ENCODE assay signal across 8 cellular contexts in the genomic region with DNA sequence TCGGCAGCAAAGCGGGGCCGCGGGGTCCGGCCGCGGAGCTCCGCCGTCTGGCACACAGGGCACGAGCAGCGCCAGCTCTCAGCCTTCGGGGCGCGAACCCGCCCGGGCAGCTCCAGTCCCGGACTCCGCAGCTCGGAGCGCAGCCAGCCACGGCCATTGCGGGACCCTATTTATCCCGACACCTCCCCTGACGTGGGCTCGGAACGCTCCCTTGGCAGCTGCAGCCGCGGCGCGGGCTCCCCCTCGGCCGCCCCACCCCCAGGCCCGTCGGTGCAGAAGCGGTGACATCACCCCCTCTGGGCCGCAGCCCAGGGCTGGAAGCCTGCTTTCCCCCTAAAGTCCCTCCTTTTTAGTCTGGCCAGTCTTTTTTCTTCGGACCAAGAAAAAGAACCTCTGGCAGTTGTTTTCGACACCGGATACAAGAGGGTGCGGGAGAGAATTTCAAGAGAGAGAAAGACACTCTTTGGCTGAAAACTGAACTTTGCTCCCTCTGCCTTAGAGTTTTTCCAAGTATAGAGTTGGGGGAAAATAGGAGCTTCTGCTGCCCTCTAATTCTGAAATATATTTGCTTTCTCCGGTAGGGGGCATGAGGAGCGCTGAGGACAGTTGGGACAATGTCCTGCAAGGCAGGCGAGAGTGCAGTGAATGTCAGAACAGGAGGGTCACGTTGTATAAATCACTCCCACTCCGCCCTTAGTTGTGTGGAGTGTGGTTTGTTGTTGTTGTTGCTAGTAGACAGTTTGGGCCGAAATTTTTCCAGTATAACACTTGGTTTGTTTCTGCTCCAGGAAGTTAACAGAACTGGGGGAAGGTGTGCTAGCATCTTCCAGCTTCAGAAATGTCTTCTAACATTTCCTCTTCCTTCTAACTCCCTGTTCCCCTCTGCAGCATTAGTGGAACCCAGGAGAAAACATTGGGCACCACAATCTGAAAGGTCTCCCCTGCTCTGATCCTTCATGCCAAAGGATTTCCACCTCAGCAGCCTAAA. TPM values are rescaled to one million over a fixed set of nuclear protein-coding genes. Genes with fewer than 3 reads are reported as not detected.
A peak's percentile ranks its signal among the peaks of the same experiment; 100 is the strongest.
DNase-seq lines count a peak whose midpoint lies in the region; ATAC-seq and TF ChIP-seq lines count a peak whose summit lies in the region.

A gene (minus strand): TSS at position 145 of the 988 bp plus-strand sequence. CDS start 280 bp downstream, outside the sequence.

- no peaks in the 10 kb centered on the region for H3K9me3 ChIP-seq in gastroesophageal sphincter
- no peaks in the 10 kb centered on the region for H3K9me3 ChIP-seq in neural cell (ENCODE audit: low read length)

- TF ChIP-seq POLR2A in NB4 (IDR thresholded peaks at IDR 0.05; ENCODE audit: extremely low read depth, insufficient read length) = no peak
- TF ChIP-seq POLR2A in gastroesophageal sphincter (IDR thresholded peaks at IDR 0.05) = no peak

- peak within 1 kb of the TSS; percentile 15 for H3K4me2 ChIP-seq in neural cell (ENCODE audit: low read length)

- peaks cover 0 to 50% (median 5%) of the 10 kb centered on the region in 3 donors for H3K4me1 ChIP-seq in gastroesophageal sphincter

- H3K4me3 ChIP-seq in NB4 (ENCODE audit: low read depth, low read length) = peak within 1 kb of the TSS; percentile 55
- peak within 1 kb of the TSS; percentile 21 to 61 for H3K4me3 ChIP-seq in gastroesophageal sphincter
- peak within 1 kb of the TSS; percentile 68 for H3K4me3 ChIP-seq in neural cell (ENCODE audit: low read length)

- peaks cover 33% of the 10 kb centered on the region for H3K27me3 ChIP-seq in gastroesophageal sphincter
- H3K27me3 ChIP-seq in neural cell (ENCODE audit: insufficient read depth, low read depth, low read length) = peaks cover 75% of the 10 kb centered on the region

- DNase-seq in Daoy (ENCODE audit: low read depth) (peak; percentile 82), NB4 (ENCODE audit: low read depth) (peak; percentile 84), NCI-H2107 (lab: John Stamatoyannopoulos, UW) (no peak)

- H4K20me1 ChIP-seq in neural cell (ENCODE audit: insufficient read depth) = no peaks in the 10 kb centered on the region

- H2AFZ ChIP-seq in neural cell (ENCODE audit: low read depth, low read length) = peak within 1 kb of the TSS; percentile 11

- H3F3A ChIP-seq in neural cell (ENCODE audit: insufficient read depth, low read length, poor library complexity, severe bottlenecking) = no peaks in the 10 kb centered on the region

- H3K27ac ChIP-seq in VCaP = peak within 1 kb of the TSS; percentile 35; the same call in 1 of the 2 replicates
- H3K27ac ChIP-seq in gastroesophageal sphincter = peak within 1 kb of the TSS in 3 of 4 donors; percentile 70 to 85 (median 81)
- H3K27ac ChIP-seq in neural cell (ENCODE audit: low read length) = no peak within 1 kb of the TSS

- no peak within 1 kb of the TSS for H3K9ac ChIP-seq in neural cell (ENCODE audit: low read length)

- TF ChIP-seq EP300 in gastroesophageal sphincter (IDR thresholded peaks at IDR 0.05) (no peak), neural cell (conservative IDR thresholded peaks at IDR 0.05; ENCODE audit: poor library complexity, severe bottlenecking) (no peak)

- no peaks in the 10 kb centered on the region for H3K79me2 ChIP-seq in neural cell (replicated peaks; ENCODE audit: insufficient read depth, low read length)

- peak; percentile 21 for ATAC-seq in GM21786 (IDR thresholded peaks at IDR 0.05; ENCODE audit: unreplicated experiment)
- peak; percentile 82 for ATAC-seq in gastroesophageal sphincter
- ATAC-seq in GM18873 (IDR thresholded peaks at IDR 0.05; ENCODE audit: low FRiP score, unreplicated experiment) = no peak

- TF ChIP-seq RAD21 in neural cell (conservative IDR thresholded peaks at IDR 0.05) = no peak

- H3K9me2 ChIP-seq in neural cell (ENCODE audit: insufficient read depth, low read length) = no peaks in the 10 kb centered on the region

- TF ChIP-seq CTCF in NB4 (IDR thresholded peaks at IDR 0.05; ENCODE audit: low read depth, low read length) (peak; percentile 80), VCaP (conservative IDR thresholded peaks at IDR 0.05) (peak; percentile 89), gastroesophageal sphincter (IDR thresholded peaks at IDR 0.05) (peak; percentile 21 to 71 (median 66)), neural cell (IDR thresholded peaks at IDR 0.05; ENCODE audit: poor library complexity, severe bottlenecking) (peak; percentile 52)

- no peaks in the 10 kb centered on the region for H3K36me3 ChIP-seq in gastroesophageal sphincter
- no peaks in the 10 kb centered on the region for H3K36me3 ChIP-seq in neural cell (ENCODE audit: insufficient read depth, low read length)

- WGBS in gastroesophageal sphincter (ENCODE audit: low coverage in 1 of 2), 2 donors = 7 to 19% methylated on average over 3 of the region's 46 CpGs

TF ChIP-seq in neural cell, 6 proteins besides CTCF, POLR2A, EP300 and RAD21:
- TF ChIP-seq MXI1 (conservative IDR thresholded peaks at IDR 0.05; ENCODE audit: poor library complexity, severe bottlenecking) (no peak), POLR2AphosphoS5 (IDR thresholded peaks at IDR 0.05) (no peak), SMC3 (conservative IDR thresholded peaks at IDR 0.05; ENCODE audit: poor library complexity) (no peak), EZH2 (IDR thresholded peaks at IDR 0.05; ENCODE audit: borderline replicate concordance, insufficient read depth, low read length, poor library complexity, severe bottlenecking) (peak; percentile 68), TAF1 (IDR thresholded peaks at IDR 0.05; ENCODE audit: low read depth) (no peak)

RNA-seq across cellular contexts. Expression of the gene that starts here (rescaled TPM):
- total RNA-seq in Daoy (2014; rRNA removed; shearing (Covaris generic)) = 0.77 and 1.4 TPM in 2 replicates
- 10 to 100 TPM in 1 of 4 donors, 1 to 10 TPM in 3; 1.4 to 11.0 (median 5.1) TPM for total RNA-seq in gastroesophageal sphincter
- not detected in 2 replicates for polyA plus RNA-seq in neural cell
- not detected in 2 replicates for polyA minus RNA-seq in neural cell
